Comparison of ENCODE assay signal across 27 cellular contexts in the genomic region with DNA sequence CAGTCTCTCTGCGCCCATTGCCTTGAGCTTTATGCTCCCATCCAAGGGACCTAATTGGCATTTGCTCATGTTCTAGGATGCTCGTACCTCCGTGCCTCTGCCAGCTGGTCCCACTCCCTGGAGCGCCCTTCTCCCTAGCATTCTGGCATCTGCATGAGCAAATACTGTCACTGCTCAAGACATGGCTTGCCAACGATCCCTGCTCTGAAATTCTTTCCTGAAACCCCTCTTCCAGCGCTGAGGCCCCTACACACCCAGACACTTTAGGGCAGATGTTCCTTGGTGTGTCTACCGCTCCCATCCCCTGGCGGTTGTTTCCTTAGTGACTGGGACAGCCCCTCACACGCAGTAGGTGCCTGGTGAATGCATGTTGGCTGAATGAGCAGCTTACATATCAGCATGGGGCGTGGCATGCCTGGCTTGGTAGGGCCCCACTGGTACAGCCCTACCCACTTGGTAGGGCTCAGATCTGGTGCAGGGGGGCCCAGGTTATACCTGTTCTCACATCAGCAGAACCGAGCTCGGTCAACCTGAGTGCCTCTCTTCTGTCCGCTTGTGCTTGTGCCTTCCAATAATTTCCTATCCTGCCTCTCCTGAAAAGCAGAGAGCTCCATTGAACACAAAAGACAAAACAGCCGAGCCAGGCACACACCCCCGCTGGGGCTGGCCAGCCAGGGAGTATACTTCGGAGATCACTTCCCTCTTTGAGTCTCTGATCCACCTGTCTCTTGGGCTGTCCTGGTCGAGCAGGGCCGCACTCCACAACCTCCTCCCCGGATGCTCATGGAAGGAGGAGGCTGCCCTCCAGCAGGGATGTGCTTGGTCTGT. TPM values are rescaled to one million over a fixed set of nuclear protein-coding genes. Genes with fewer than 3 reads are reported as not detected.
"Had no signal": no experiment of that assay in that cellular context is flagged by ENCODE, and none has a peak within 500 bp of the region (broad histone marks: within the 10 kb centered on the region; RNA-seq: fewer than 3 reads in every experiment).

No MANE protein-coding gene starts in this region.

- H3K27ac Mint-ChIP-seq: activated CD4-positive, alpha-beta memory T cell treated with anti-CD3 and anti-CD28 coated beads, Interleukin-2, amount 10 ng/mL, durations not matched to agents 7 days and 5 days; activated CD4-positive, alpha-beta T cell treated with anti-CD3 and anti-CD28 coated beads, Interleukin-2, amount 10 ng/mL, durations not matched to agents 7 days and 5 days; activated naive CD4-positive, alpha-beta T cell treated with anti-CD3 and anti-CD28 coated beads, Interleukin-2, amount 50 U/mL, for 72 hours; nephron; stimulated activated naive B cell treated with anti-CD40 and anti-IgM and Interleukin-4, amounts not matched to agents 10 μg/mL and 1 μg/mL and 100 μg/mL, for 72 hours had no signal

- H3K27me3 ChIP-seq: breast epithelium, neutrophil, pancreas, sigmoid colon, tibial nerve had no signal

- H3K9me3 Mint-ChIP-seq: activated CD4-positive, alpha-beta T cell treated with anti-CD3 and anti-CD28 coated beads, Interleukin-2, amount 10 ng/mL, durations not matched to agents 7 days and 5 days; central memory CD8-positive, alpha-beta T cell had no signal

- H3K36me3 Mint-ChIP-seq: stimulated activated naive B cell treated with anti-CD40 and anti-IgM and Interleukin-4, amounts not matched to agents 10 μg/mL and 1 μg/mL and 100 μg/mL, for 72 hours had no signal

- H3K4me3 Mint-ChIP-seq: activated CD4-positive, alpha-beta memory T cell treated with anti-CD3 and anti-CD28 coated beads, Interleukin-2, amount 10 ng/mL, durations not matched to agents 7 days and 5 days; activated CD4-positive, alpha-beta T cell treated with anti-CD3 and anti-CD28 coated beads, Interleukin-2, amount 10 ng/mL, durations not matched to agents 7 days and 5 days; central memory CD8-positive, alpha-beta T cell; nephron; stimulated activated naive B cell treated with anti-CD40 and anti-IgM and Interleukin-4, amounts not matched to agents 10 μg/mL and 1 μg/mL and 100 μg/mL, for 72 hours had no signal

- DNase-seq: activated CD4-positive, alpha-beta memory T cell treated with anti-CD3 and anti-CD28 coated beads, Interleukin-2, amount 10 ng/mL, durations not matched to agents 7 days and 5 days; activated CD4-positive, alpha-beta T cell treated with anti-CD3 and anti-CD28 coated beads, Interleukin-2, amount 10 ng/mL, durations not matched to agents 7 days and 5 days; activated CD4-positive, CD25-positive, alpha-beta regulatory T cell treated with anti-CD3 and anti-CD28 coated beads, Interleukin-2, amount 50 U/mL, for 72 hours; activated naive CD4-positive, alpha-beta T cell; dermis blood vessel endothelial cell; effector CD4-positive, alpha-beta T cell; esophagus squamous epithelium; foreskin melanocyte; heart right ventricle; lower lobe of right lung; mesenchymal stem cell; psoas muscle; sigmoid colon; small intestine; stimulated activated CD4-positive, alpha-beta T cell treated with anti-CD3 and anti-CD28 coated beads, Interleukin-15, amount 100 ng/mL, for 24 hours; stimulated activated CD4-positive, alpha-beta T cell treated with anti-CD3 and anti-CD28 coated beads, Interleukin-2, amount 100 ng/mL, for 24 hours; stimulated activated naive B cell treated with anti-CD40 and anti-IgM and Interleukin-4, amounts not matched to agents 10 μg/mL and 1 μg/mL and 100 μg/mL, for 72 hours; stomach; T-helper 2 cell had no signal

- H3K9me3 ChIP-seq: neutrophil, pancreas had no signal

- H3K4me1 Mint-ChIP-seq: activated CD4-positive, alpha-beta memory T cell treated with anti-CD3 and anti-CD28 coated beads, Interleukin-2, amount 10 ng/mL, durations not matched to agents 7 days and 5 days; activated CD4-positive, alpha-beta T cell treated with anti-CD3 and anti-CD28 coated beads, Interleukin-2, amount 10 ng/mL, durations not matched to agents 7 days and 5 days; central memory CD8-positive, alpha-beta T cell; nephron; stimulated activated naive B cell treated with anti-CD40 and anti-IgM and Interleukin-4, amounts not matched to agents 10 μg/mL and 1 μg/mL and 100 μg/mL, for 72 hours had no signal

- H3K4me3 ChIP-seq: breast epithelium, esophagus squamous epithelium, heart right ventricle, lower lobe of right lung, pancreas, psoas muscle, sigmoid colon, stomach, tibial nerve had no signal

- H3K36me3 ChIP-seq: breast epithelium, esophagus squamous epithelium, heart right ventricle, lower lobe of right lung, neutrophil, pancreas, sigmoid colon, stomach, tibial nerve had no signal

- H3K4me1 ChIP-seq: breast epithelium, esophagus squamous epithelium, heart right ventricle, lower lobe of right lung, pancreas, psoas muscle, sigmoid colon, stomach, tibial nerve had no signal

- H3K27ac ChIP-seq: breast epithelium, epithelial cell of prostate, esophagus squamous epithelium, heart right ventricle, lower lobe of right lung, neutrophil, pancreas, psoas muscle, sigmoid colon, stomach, tibial nerve had no signal

RNA-seq across cellular contexts. Expression of gene INHBB, which starts 59.2 kb away (rescaled TPM):
- total RNA-seq: activated CD4-positive, alpha-beta memory T cell treated with anti-CD3 and anti-CD28 coated beads, Interleukin-2, amount 10 ng/mL, durations not matched to agents 7 days and 5 days; activated CD4-positive, alpha-beta T cell treated with anti-CD3 and anti-CD28 coated beads, Interleukin-2, amount 10 ng/mL, durations not matched to agents 7 days and 5 days; activated naive CD4-positive, alpha-beta T cell treated with anti-CD3 and anti-CD28 coated beads, Interleukin-2, amount 50 U/mL, for 72 hours had no signal
